Comparison of ENCODE assay signal across 16 cellular contexts in the genomic region with DNA sequence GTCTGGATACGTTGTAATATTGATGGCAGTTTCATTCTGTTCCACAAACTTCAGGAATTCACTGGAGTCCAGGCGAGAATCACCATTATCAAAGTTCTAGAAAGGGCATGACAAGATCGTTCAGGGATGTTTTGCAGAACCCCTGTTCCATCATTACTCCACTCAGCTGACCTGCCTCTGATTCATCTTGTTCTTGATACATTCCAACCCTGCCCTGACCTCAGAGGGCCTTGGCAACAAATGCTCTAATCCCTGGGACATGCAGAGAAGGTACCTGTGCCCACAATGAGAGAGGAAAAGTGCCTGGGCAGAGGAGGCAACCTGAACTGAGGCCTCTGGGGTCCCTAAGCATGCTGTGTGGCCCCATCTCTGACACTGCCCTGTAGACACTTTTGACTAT. TPM values are rescaled to one million over a fixed set of nuclear protein-coding genes. Genes with fewer than 3 reads are reported as not detected.
DNase-seq lines count a peak whose midpoint lies in the region; ATAC-seq and TF ChIP-seq lines count a peak whose summit lies in the region.
"Had no signal": no experiment of that assay in that cellular context is flagged by ENCODE, and none has a peak within 500 bp of the region (broad histone marks: within the 10 kb centered on the region; RNA-seq: fewer than 3 reads in every experiment).

No MANE protein-coding gene starts in this region.

- no peak for TF ChIP-seq CTCF in heart right ventricle (IDR thresholded peaks at IDR 0.05)
- TF ChIP-seq CTCF in right atrium auricular region (IDR thresholded peaks at IDR 0.05), result no peak

- H3K27me3 ChIP-seq in heart right ventricle (no peaks in the 10 kb centered on the region), right atrium auricular region (no peaks in the 10 kb centered on the region), stomach smooth muscle (ENCODE audit: control insufficient read depth in 1 of 2, insufficient read depth in 2 of 2, low read length in 2 of 2) (no peaks in the 10 kb centered on the region)

- DNase-seq in heart right ventricle, result no peak
- DNase-seq in right atrium auricular region (ENCODE audit: low spot score), result no peak
- peak; percentile 86 for DNase-seq in amniotic epithelial cell (ENCODE audit: low read depth)
- DNase-seq in left ventricle myocardium superior, result no peak
- DNase-seq: COR-L47, NCI-H187 treated with DMSO at 0.1 percent for 48 hours, NCI-H2171 treated with DMSO at 0.1 percent for 48 hours, NCI-H82, SHP77 had no signal

- H3K4me3 ChIP-seq in heart right ventricle, result no peak overlapping the region
- no peak overlapping the region for H3K4me3 ChIP-seq in right atrium auricular region
- H3K4me3 ChIP-seq in stomach smooth muscle (ENCODE audit: low read length in 2 of 2), result no peak overlapping the region
- H3K4me3 ChIP-seq: A549, GM12878 had no signal

- H3K9me3 ChIP-seq in heart right ventricle (no peaks in the 10 kb centered on the region), right atrium auricular region (no peaks in the 10 kb centered on the region), stomach smooth muscle (ENCODE audit: control insufficient read depth in 2 of 2, low read length in 2 of 2) (no peaks in the 10 kb centered on the region)
- H3K9me3 ChIP-seq: A549 had no signal

- ATAC-seq in heart right ventricle, result peak in 5 of 8 donors; percentile 10 to 72 (median 18)
- peak; percentile 10 for ATAC-seq in left ventricle myocardium superior
- ATAC-seq in HG03039 (IDR thresholded peaks at IDR 0.05; ENCODE audit: unreplicated experiment), result no peak
- no peak for ATAC-seq in HG03045 (IDR thresholded peaks at IDR 0.05; ENCODE audit: unreplicated experiment)
- no peak for ATAC-seq in HG02870 (IDR thresholded peaks at IDR 0.05; ENCODE audit: unreplicated experiment)
- ATAC-seq: A549, GM12878, HepG2 had no signal

- H3K4me1 ChIP-seq in heart right ventricle (peaks cover 0 to 20% (median 11%) of the 10 kb centered on the region in 9 donors), right atrium auricular region (peaks cover 0 to 12% of the 10 kb centered on the region in 2 donors), stomach smooth muscle (ENCODE audit: control insufficient read depth, insufficient read depth, low read length) (no peaks in the 10 kb centered on the region)
- H3K4me1 ChIP-seq: A549 had no signal

- WGBS in heart right ventricle, 2 donors, result 62 to 66% methylated on average over 3 of the region's 3 CpGs

- H3K9ac ChIP-seq in stomach smooth muscle (ENCODE audit: low read length in 2 of 2), result no peak overlapping the region

- H3K36me3 ChIP-seq in heart right ventricle (peaks cover 4 to 100% (median 90%) of the 10 kb centered on the region in 9 donors), right atrium auricular region (peaks cover 99% of the 10 kb centered on the region), stomach smooth muscle (ENCODE audit: control insufficient read depth in 2 of 2, insufficient read depth in 2 of 2, low read length in 2 of 2) (peaks cover 87 to 93% of the 10 kb centered on the region in 2 donors)

- H3K27ac ChIP-seq in heart right ventricle (peak overlapping the region in 1 of 10 donors; percentile 5), right atrium auricular region (peak overlapping the region in 1 of 2 donors; percentile 20), stomach smooth muscle (ENCODE audit: low read length) (peak overlapping the region; percentile 3)
- H3K27ac ChIP-seq: A549 had no signal

- intact Hi-C loops in heart right ventricle (cut with DNase I), result no loop called here
- intact Hi-C loops in left ventricle myocardium superior (cut with micrococcal nuclease), result loop anchor here (10.0 kb wide), 1 partner anchor 160 kb away; no protein-coding TSS in a partner anchor

RNA-seq across cellular contexts. Expression of a gene that starts 45.9 kb away (rescaled TPM):
- 100 to 1,000 TPM; 100 to 346 (median 213) TPM for total RNA-seq in heart right ventricle
- 10 to 100 TPM; 54.4 to 88.5 TPM for polyA plus RNA-seq in heart right ventricle
- total RNA-seq in right atrium auricular region, result 100 to 1,000 TPM; 327 to 380 TPM
- total RNA-seq in left ventricle myocardium superior, result 186 TPM

RNA-seq across cellular contexts. Expression of a gene that starts 55.7 kb away (rescaled TPM):
- total RNA-seq in heart right ventricle, result 10 to 100 TPM in 2 of 10 donors, 1 to 10 TPM in 8; 6.9 to 12.1 (median 9.1) TPM
- 1 to 10 TPM; 2.9 to 4.1 TPM for polyA plus RNA-seq in heart right ventricle
- total RNA-seq in right atrium auricular region, result 10 to 100 TPM; 15.9 to 17.5 TPM
- total RNA-seq in left ventricle myocardium superior, result 9.2 TPM

Comparison
In these comparisons a context has a peak if more than half of its experiments do, and no peak if none do; other contexts are left out.
1. ATAC-seq: peak in heart right ventricle (5 of 8) and left ventricle myocardium superior (single experiment); none in HG03039 (single experiment), HG03045 (single experiment) and HG02870 (single experiment).